Comparison of ENCODE assay signal across 26 cellular contexts in genomic region chr9:4126996-4127395, GRCh38.
DNase-seq lines count a peak whose midpoint lies in the region; ATAC-seq, FAIRE-seq and TF ChIP-seq lines count a peak whose summit lies in the region.
"Had no signal": no experiment of that assay in that cellular context is flagged by ENCODE, and none has a peak within 500 bp of the region (broad histone marks: within the 10 kb centered on the region; RNA-seq: fewer than 3 reads in every experiment).

No MANE protein-coding gene starts in this region.

- H3K36me3 ChIP-seq in PC-9 (ENCODE audit: low read depth): no peaks in the 10 kb centered on the region
- no peaks in the 10 kb centered on the region for H3K36me3 ChIP-seq in mammary epithelial cell (ENCODE audit: insufficient read depth, low read length)
- no peaks in the 10 kb centered on the region for H3K36me3 ChIP-seq in osteoblast (ENCODE audit: insufficient read depth, low read length)
- H3K36me3 ChIP-seq: right lobe of liver had no signal

- H3F3A ChIP-seq in PC-9 (ENCODE audit: insufficient read depth, low read depth): peaks cover 12% of the 10 kb centered on the region; the same call in 1 of the 2 replicates

- no peak overlapping the region for H3K9ac ChIP-seq in mammary epithelial cell (ENCODE audit: insufficient read depth, low read length)

- H3K79me2 ChIP-seq in PC-9 (ENCODE audit: low read depth) (no peaks in the 10 kb centered on the region), mammary epithelial cell (ENCODE audit: insufficient read depth, low read length) (no peaks in the 10 kb centered on the region), osteoblast (ENCODE audit: insufficient read depth, low read length) (peaks cover 5% of the 10 kb centered on the region)

- H2AFZ ChIP-seq in PC-9 (no peak overlapping the region), mammary epithelial cell (ENCODE audit: low read depth, low read length) (no peak overlapping the region), osteoblast (ENCODE audit: low read length) (no peak overlapping the region)

- 0 out of 3 replicates have a peak, but pooled peaks cover 4% of the 10 kb centered on the region for H3K9me3 ChIP-seq in A549
- H3K9me3 ChIP-seq in PC-9 (ENCODE audit: insufficient read depth, low read depth): no peaks in the 10 kb centered on the region; the same call in 1 of the 2 replicates
- H3K9me3 ChIP-seq in mammary epithelial cell (replicated peaks; ENCODE audit: insufficient read depth, low read length): no peaks in the 10 kb centered on the region
- no peaks in the 10 kb centered on the region for H3K9me3 ChIP-seq in osteoblast (ENCODE audit: low read depth, low read length)
- H3K9me3 ChIP-seq: right lobe of liver had no signal

- TF ChIP-seq RAD21 in A549 (conservative IDR thresholded peaks at IDR 0.05 in 1 of 2, IDR thresholded peaks at IDR 0.05 in 1 of 2): no peak

- DNase-seq in A549 (ENCODE audit: low read depth in 1 of 2, low spot score in 1 of 2): no peak
- DNase-seq in PC-9: no peak
- no peak for DNase-seq in mammary epithelial cell
- DNase-seq in osteoblast (ENCODE audit: insufficient read length, low spot score, missing footprints): no peak
- DNase-seq in germinal center (ENCODE audit: low spot score): no peak
- DNase-seq in nucleus accumbens (lab: John Stamatoyannopoulos, UW): no peak
- no peak for DNase-seq in DMS 273 treated with DMSO at 0.1 percent for 48 hours (lab: John Stamatoyannopoulos, UW)
- DNase-seq: activated CD4-positive, alpha-beta T cell treated with anti-CD3 and anti-CD28 coated beads, Interleukin-2, amount 10 ng/mL, durations not matched to agents 7 days and 5 days; activated CD8-positive, alpha-beta memory T cell treated with anti-CD3 and anti-CD28 coated beads, Interleukin-2, amount 10 ng/mL, durations not matched to agents 7 days and 5 days; activated naive CD4-positive, alpha-beta T cell treated with anti-CD3 and anti-CD28 coated beads for 36 hours; AML-193; amygdala; caudate nucleus; CD4-positive, alpha-beta memory T cell; DMS153; GDM1; glutamatergic neuron; Karpas-422; midbrain; NCI-H1694 treated with DMSO at 0.1 percent for 48 hours; right lobe of liver; stimulated activated CD4-positive, alpha-beta T cell treated with anti-CD3 and anti-CD28 coated beads, Interleukin-15, amount 100 ng/mL, for 24 hours; stimulated activated naive CD8-positive, alpha-beta T cell treated with anti-CD3 and anti-CD28 coated beads, Interleukin-15, Interleukin-2, amounts not matched to agents 100 U/mL and 50 U/mL, for 24 hours had no signal

- ATAC-seq in A549: peak; percentile 49 to 57; a peak in 4 of 6 replicates
- ATAC-seq in HG03175 (IDR thresholded peaks at IDR 0.05; ENCODE audit: unreplicated experiment): no peak
- ATAC-seq: activated CD8-positive, alpha-beta memory T cell treated with anti-CD3 and anti-CD28 coated beads, Interleukin-2, amount 10 ng/mL, durations not matched to agents 7 days and 5 days; right lobe of liver; stimulated activated naive CD8-positive, alpha-beta T cell treated with anti-CD3 and anti-CD28 coated beads, Interleukin-15, Interleukin-2, amounts not matched to agents 100 U/mL and 50 U/mL, for 24 hours had no signal

- H3K27ac ChIP-seq in A549 (peak overlapping the region; percentile 64 to 76), PC-9 (peak overlapping the region; percentile 89), mammary epithelial cell (ENCODE audit: insufficient read depth, low read depth, low read length) (peak overlapping the region; percentile 84), osteoblast (ENCODE audit: low read depth, low read length) (peak overlapping the region; percentile 94)
- H3K27ac ChIP-seq: 22Rv1, right lobe of liver had no signal

- H4K20me1 ChIP-seq in PC-9 (ENCODE audit: insufficient read depth) (no peaks in the 10 kb centered on the region), mammary epithelial cell (ENCODE audit: insufficient read depth, low read length) (no peaks in the 10 kb centered on the region), osteoblast (ENCODE audit: insufficient read depth, low read length) (no peaks in the 10 kb centered on the region)

- H3K9me2 ChIP-seq in PC-9 (ENCODE audit: insufficient read depth): no peaks in the 10 kb centered on the region

- peaks cover 58% of the 10 kb centered on the region for H3K4me1 ChIP-seq in A549
- peaks cover 29% of the 10 kb centered on the region for H3K4me1 ChIP-seq in PC-9 (replicated peaks; ENCODE audit: insufficient read depth)
- H3K4me1 ChIP-seq in mammary epithelial cell (ENCODE audit: insufficient read depth, low read length): peaks cover 20% of the 10 kb centered on the region
- H3K4me1 ChIP-seq in osteoblast (ENCODE audit: insufficient read depth, low read length): peaks cover 24% of the 10 kb centered on the region
- H3K4me1 ChIP-seq: right lobe of liver had no signal

- in situ Hi-C loops in mammary epithelial cell (cut with MboI; ENCODE audit: low sequenced_read_pairs in 2 of 2): no loop called here

- H3K27me3 ChIP-seq in PC-9 (ENCODE audit: insufficient read depth, low read depth) (no peaks in the 10 kb centered on the region), mammary epithelial cell (ENCODE audit: insufficient read depth, low read length) (no peaks in the 10 kb centered on the region), osteoblast (ENCODE audit: insufficient read depth, low read length) (no peaks in the 10 kb centered on the region)
- H3K27me3 ChIP-seq: right lobe of liver had no signal

- POLR2A ChIA-PET in A549 (lab: Yijun Ruan, JAX) (interaction anchor here (0.9 to 1.3 kb wide), 3 partner anchors 10 to 601 kb away, joined by 3 to 4 read pairs (median 4); partner anchors contain the start of gene RFX3), PC-9 (lab: Charles Lee; ENCODE audit: unreplicated experiment) (interaction anchor here (0.6 kb wide), 1 partner anchor 170 kb away, joined by 30 read pairs; no protein-coding TSS in a partner anchor)

- FAIRE-seq in A549 (lab: Jason Lieb, UNC): no peak
- FAIRE-seq: H1 had no signal

- TF ChIP-seq CTCF in A549 (IDR thresholded peaks at IDR 0.05) (no peak), PC-9 (conservative IDR thresholded peaks at IDR 0.05) (no peak), mammary epithelial cell (conservative IDR thresholded peaks at IDR 0.05 in 1 of 2, IDR thresholded peaks at IDR 0.05 in 1 of 2; ENCODE audit: extremely low read depth in 1 of 2, insufficient read depth in 1 of 2, low read depth in 1 of 2, low read length in 2 of 2) (no peak), osteoblast (IDR thresholded peaks at IDR 0.05; ENCODE audit: extremely low read depth, low read depth, low read length) (no peak)

- BruUV-seq in PC-9 (replicated peaks; lab: Mats Ljungman, UMichigan) (TSS peak; percentile 54), mammary epithelial cell (replicated peaks; lab: Mats Ljungman, UMichigan) (no TSS peak)

- no peak for TF ChIP-seq POLR2A in A549 (IDR thresholded peaks at IDR 0.05; ENCODE audit: low read length)

- CTCF ChIA-PET in A549 (lab: Yijun Ruan, JAX): interaction anchor here (1.0 to 1.4 kb wide), 2 partner anchors 10 to 30 kb away, joined by 3 to 9 read pairs; no protein-coding TSS in a partner anchor
- CTCF ChIA-PET in PC-9 (lab: Charles Lee): interaction anchor here (0.9 kb wide), 1 partner anchor 49 kb away, joined by 6 read pairs; no protein-coding TSS in a partner anchor
- CTCF ChIA-PET in mammary epithelial cell (lab: Charles Lee; ENCODE audit: low non-redundant PET): no interaction called here

- H3K4me3 ChIP-seq in A549: no peak overlapping the region
- H3K4me3 ChIP-seq in PC-9: no peak overlapping the region
- no peak overlapping the region for H3K4me3 ChIP-seq in mammary epithelial cell (replicated peaks in 1 of 3; ENCODE audit: insufficient read depth in 1 of 3, low read depth in 2 of 3, low read length in 3 of 3)
- no peak overlapping the region for H3K4me3 ChIP-seq in osteoblast (ENCODE audit: insufficient read depth, low read length)
- H3K4me3 ChIP-seq: right lobe of liver had no signal

- WGBS in A549 (ENCODE audit: missing lambda C conversion rate): 70% methylated on average over 1 of the region's 1 CpG
- WGBS in mammary epithelial cell (ENCODE audit: low coverage, missing lambda C conversion rate): 100% methylated on average over 1 of the region's 1 CpG

- H3K4me2 ChIP-seq in A549 (peak overlapping the region; percentile 61), PC-9 (peak overlapping the region; percentile 60), mammary epithelial cell (ENCODE audit: insufficient read depth, low read depth, low read length) (no peak overlapping the region), osteoblast (ENCODE audit: insufficient read depth, low read length) (no peak overlapping the region)

- no peak for TF ChIP-seq EP300 in A549 (IDR thresholded peaks at IDR 0.05)

- intact Hi-C loops in PC-9 (cut with micrococcal nuclease; ENCODE audit: unreplicated experiment) (loop anchor here (1.0 to 5.0 kb wide), 5 partner anchors 50 to 386 kb away; no protein-coding TSS in a partner anchor), mammary epithelial cell (cut with micrococcal nuclease) (no loop called here)

- dilution Hi-C loops in mammary epithelial cell (cut with HindIII; ENCODE audit: low sequenced_read_pairs): no loop called here

TF ChIP-seq in A549, 52 proteins besides CTCF, POLR2A, EP300 and RAD21 (continues in another document):
- TF ChIP-seq NR3C1 (IDR thresholded peaks at IDR 0.05) (no peak), HMGXB4 (CRISPR knock-in tag; IDR thresholded peaks at IDR 0.05; ENCODE audit: borderline replicate concordance) (no peak), RNF2 (IDR thresholded peaks at IDR 0.05; ENCODE audit: borderline replicate concordance, low read depth) (no peak), HOXB13 (CRISPR knock-in tag; IDR thresholded peaks at IDR 0.05; ENCODE audit: low read depth) (no peak), JUNB (IDR thresholded peaks at IDR 0.05) (no peak), SMC3 (IDR thresholded peaks at IDR 0.05) (no peak), HEYL (CRISPR knock-in tag; IDR thresholded peaks at IDR 0.05) (no peak), CBX2 (IDR thresholded peaks at IDR 0.05; ENCODE audit: borderline replicate concordance, low read depth) (no peak), FOXS1 (CRISPR knock-in tag; IDR thresholded peaks at IDR 0.05) (no peak), RARB (CRISPR knock-in tag; IDR thresholded peaks at IDR 0.05) (no peak), ZC3H11A (IDR thresholded peaks at IDR 0.05) (no peak), EHMT2 (IDR thresholded peaks at IDR 0.05; ENCODE audit: low read depth) (no peak)

Comparison
In these comparisons a context has a peak if more than half of its experiments do, and no peak if none do; other contexts are left out.
1. H3K4me2 ChIP-seq: peak in A549 (single experiment) and PC-9 (single experiment); none in mammary epithelial cell (single experiment) and osteoblast (single experiment).
2. Peak in every context shown above with its lines, with median percentiles within 50 percentile points of each other: H3K27ac ChIP-seq.